Comparison of ENCODE assay signal across 8 cellular contexts in the genomic region with DNA sequence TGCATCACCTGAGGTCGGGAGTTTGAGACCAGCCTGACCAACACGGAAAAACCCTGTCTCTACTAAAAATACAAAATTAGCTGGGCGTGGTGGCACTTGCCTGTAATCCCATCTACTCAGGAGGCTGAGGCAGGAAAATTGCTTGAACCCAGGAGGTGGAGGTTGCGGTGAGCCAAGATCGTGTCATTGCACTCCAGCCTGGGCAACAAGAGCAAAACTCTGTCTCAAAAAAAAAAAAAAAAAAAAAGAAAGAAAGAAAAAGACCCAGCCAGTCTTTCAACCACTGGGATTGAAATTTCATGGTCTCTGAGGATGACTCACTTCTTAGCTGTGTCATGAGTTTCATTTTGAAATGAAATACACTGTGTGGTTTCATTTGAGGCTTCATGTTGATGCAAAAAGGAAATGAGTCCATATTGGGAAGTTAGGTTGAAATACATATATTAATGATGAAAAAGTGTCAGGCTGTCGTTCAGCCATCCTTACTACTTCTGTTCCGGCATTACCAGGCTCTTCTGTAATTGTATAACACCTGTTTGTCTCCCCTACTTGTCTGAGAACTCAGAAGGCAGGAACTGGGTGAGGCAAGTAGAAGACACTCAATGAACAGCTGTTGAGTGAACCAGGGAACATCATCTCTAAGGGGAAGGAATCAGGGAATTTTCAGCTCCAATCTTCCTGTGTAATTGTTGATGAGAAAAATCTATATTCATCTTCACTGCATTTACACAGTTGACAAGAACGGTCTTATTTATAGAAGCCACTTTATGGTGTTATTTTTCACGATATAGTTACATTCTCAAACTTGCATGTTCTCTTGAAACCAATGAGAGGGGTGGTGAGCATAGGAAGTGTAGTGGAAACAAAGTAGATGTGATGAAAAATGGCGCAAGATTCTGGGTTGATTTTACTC.
A peak's percentile ranks its signal among the peaks of the same experiment; 100 is the strongest.
DNase-seq lines count a peak whose midpoint lies in the region; ATAC-seq and TF ChIP-seq lines count a peak whose summit lies in the region.

No MANE protein-coding gene starts in this region.

- TF ChIP-seq CTCF in SK-N-SH (IDR thresholded peaks at IDR 0.05) (no peak), esophagus squamous epithelium (IDR thresholded peaks at IDR 0.05) (no peak), mesothelial cell of epicardium (IDR thresholded peaks at IDR 0.05; ENCODE audit: unreplicated experiment) (no peak)

- H3K9me2 ChIP-seq in SK-N-SH: no peaks in the 10 kb centered on the region

- peak overlapping the region; percentile 37; the same call in 1 of the 2 replicates for H3K9ac ChIP-seq in SK-N-SH

- H3K4me1 ChIP-seq in CD8-positive, alpha-beta memory T cell (ENCODE audit: insufficient read depth, low read length): peaks cover 48% of the 10 kb centered on the region
- H3K4me1 ChIP-seq in SK-N-SH (ENCODE audit: control insufficient read depth in 1 of 2, insufficient read depth in 2 of 2, low read depth in 1 of 2, low read length in 1 of 2): peaks cover 10 to 55% of the 10 kb centered on the region in 2 experiments
- H3K4me1 ChIP-seq in esophagus squamous epithelium: peaks cover 3 to 40% (median 7%) of the 10 kb centered on the region in 3 donors

- ATAC-seq in GM19372 (IDR thresholded peaks at IDR 0.05; ENCODE audit: low read depth, unreplicated experiment): peak; percentile 79
- peak; percentile 92 for ATAC-seq in HG03280 (IDR thresholded peaks at IDR 0.05; ENCODE audit: unreplicated experiment)
- ATAC-seq in stimulated activated memory B cell treated with anti-CD40 and anti-IgM and Interleukin-4, amounts not matched to agents 10 μg/mL and 1 μg/mL and 100 μg/mL, for 72 hours: peak; percentile 93

- CTCF ChIA-PET in CD8-positive, alpha-beta memory T cell (lab: Charles Lee): interaction anchor here (1.0 to 1.7 kb wide), 3 partner anchors 9 to 134 kb away, joined by 3 to 4 read pairs (median 4); no protein-coding TSS in a partner anchor
- CTCF ChIA-PET in SK-N-SH (lab: Yijun Ruan, JAX): interaction anchor here (1.8 kb wide), 1 partner anchor 134 kb away, joined by 5 read pairs; no protein-coding TSS in a partner anchor

- no peaks in the 10 kb centered on the region for H3K9me3 Mint-ChIP-seq in CD8-positive, alpha-beta memory T cell
- peaks cover 3% of the 10 kb centered on the region for H3K9me3 Mint-ChIP-seq in stimulated activated memory B cell treated with anti-CD40 and anti-IgM and Interleukin-4, amounts not matched to agents 10 μg/mL and 1 μg/mL and 100 μg/mL, for 72 hours
- peaks cover 7% of the 10 kb centered on the region for H3K9me3 Mint-ChIP-seq in mesothelial cell of epicardium

- H3K4me1 Mint-ChIP-seq in CD8-positive, alpha-beta memory T cell: peaks cover 18 to 27% (median 25%) of the 10 kb centered on the region in 3 donors
- H3K4me1 Mint-ChIP-seq in stimulated activated memory B cell treated with anti-CD40 and anti-IgM and Interleukin-4, amounts not matched to agents 10 μg/mL and 1 μg/mL and 100 μg/mL, for 72 hours: peaks cover 44% of the 10 kb centered on the region
- peaks cover 10% of the 10 kb centered on the region for H3K4me1 Mint-ChIP-seq in mesothelial cell of epicardium

- peak overlapping the region; percentile 32 to 77 (median 72) for H3K4me3 Mint-ChIP-seq in CD8-positive, alpha-beta memory T cell
- H3K4me3 Mint-ChIP-seq in stimulated activated memory B cell treated with anti-CD40 and anti-IgM and Interleukin-4, amounts not matched to agents 10 μg/mL and 1 μg/mL and 100 μg/mL, for 72 hours: peak overlapping the region; percentile 45
- no peak overlapping the region for H3K4me3 Mint-ChIP-seq in mesothelial cell of epicardium

- no peaks in the 10 kb centered on the region for H3K36me3 ChIP-seq in CD8-positive, alpha-beta memory T cell (ENCODE audit: insufficient read depth, low read length)
- H3K36me3 ChIP-seq in SK-N-SH (replicated peaks in 1 of 2; ENCODE audit: control insufficient read depth in 1 of 2, insufficient read depth in 2 of 2, low read length in 1 of 2): no peaks in the 10 kb centered on the region
- no peaks in the 10 kb centered on the region for H3K36me3 ChIP-seq in esophagus squamous epithelium

- peaks cover 26% of the 10 kb centered on the region for H3F3A ChIP-seq in SK-N-SH (replicated peaks; ENCODE audit: insufficient read depth)

- intact Hi-C loops in esophagus squamous epithelium (cut with DNase I): no loop called here

- H4K20me1 ChIP-seq in SK-N-SH (ENCODE audit: insufficient read depth): no peaks in the 10 kb centered on the region

- H3K79me2 ChIP-seq in SK-N-SH (ENCODE audit: insufficient read depth): no peaks in the 10 kb centered on the region

- peak in 3 of 5 donors; percentile 50 to 54 (median 51) for DNase-seq in CD8-positive, alpha-beta memory T cell
- DNase-seq in SK-N-SH: no peak
- DNase-seq in esophagus squamous epithelium (lab: John Stamatoyannopoulos, UW): no peak
- no peak for DNase-seq in mesothelial cell of epicardium (ENCODE audit: low spot score in 2 of 2, unreplicated experiment in 2 of 2)
- DNase-seq in SHP77 treated with DMSO at 0.1 percent for 48 hours (lab: John Stamatoyannopoulos, UW): no peak

- H3K27ac Mint-ChIP-seq in CD8-positive, alpha-beta memory T cell: peak overlapping the region; percentile 15 to 82 (median 66)
- peak overlapping the region; percentile 86 for H3K27ac Mint-ChIP-seq in stimulated activated memory B cell treated with anti-CD40 and anti-IgM and Interleukin-4, amounts not matched to agents 10 μg/mL and 1 μg/mL and 100 μg/mL, for 72 hours
- no peak overlapping the region for H3K27ac Mint-ChIP-seq in mesothelial cell of epicardium

- no peak for TF ChIP-seq RAD21 in SK-N-SH (IDR thresholded peaks at IDR 0.05; ENCODE audit: low read length)

- POLR2A ChIA-PET in CD8-positive, alpha-beta memory T cell (lab: Charles Lee): interaction anchor here (0.6 to 3.2 kb wide), 7 partner anchors 36 to 292 kb away, joined by 3 to 15 read pairs (median 6); a partner anchor contains a TSS
- POLR2A ChIA-PET in SK-N-SH (lab: Yijun Ruan, JAX): no interaction called here

- peak overlapping the region; percentile 25; the same call in 1 of the 2 replicates for H3K4me2 ChIP-seq in SK-N-SH

- H3K27ac ChIP-seq in CD8-positive, alpha-beta memory T cell (ENCODE audit: low read depth, low read length): no peak overlapping the region
- H3K27ac ChIP-seq in SK-N-SH (ENCODE audit: low read depth in 2 of 2, low read length in 1 of 2) (peak overlapping the region in 1 of 2 experiments; percentile 96; a peak in 2 of 4 replicates), esophagus squamous epithelium (peak overlapping the region; percentile 64 to 82 (median 80))

- no peaks in the 10 kb centered on the region for H3K9me3 ChIP-seq in CD8-positive, alpha-beta memory T cell (ENCODE audit: low read length)
- no peaks in the 10 kb centered on the region for H3K9me3 ChIP-seq in SK-N-SH
- H3K9me3 ChIP-seq in esophagus squamous epithelium: no peaks in the 10 kb centered on the region

- peak overlapping the region; percentile 56; the same call in 1 of the 2 replicates for H2AFZ ChIP-seq in SK-N-SH (ENCODE audit: low read depth)

- TF ChIP-seq EP300 in SK-N-SH (IDR thresholded peaks at IDR 0.05; ENCODE audit: borderline replicate concordance in 1 of 2, low read depth in 1 of 2, low read length in 1 of 2): peak in 1 of 2 experiments; percentile 46; a peak in 1 of 4 replicates

- no peaks in the 10 kb centered on the region for H3K27me3 ChIP-seq in CD8-positive, alpha-beta memory T cell (ENCODE audit: insufficient read depth, low read length, poor library complexity, severe bottlenecking)
- H3K27me3 ChIP-seq in SK-N-SH (ENCODE audit: insufficient read depth) (no peaks in the 10 kb centered on the region), esophagus squamous epithelium (no peaks in the 10 kb centered on the region)

- H3K36me3 Mint-ChIP-seq in CD8-positive, alpha-beta memory T cell: peaks cover 0 to 3% (median 0%) of the 10 kb centered on the region in 3 donors
- H3K36me3 Mint-ChIP-seq in stimulated activated memory B cell treated with anti-CD40 and anti-IgM and Interleukin-4, amounts not matched to agents 10 μg/mL and 1 μg/mL and 100 μg/mL, for 72 hours: peaks cover 5% of the 10 kb centered on the region
- no peaks in the 10 kb centered on the region for H3K36me3 Mint-ChIP-seq in mesothelial cell of epicardium

- H3K27me3 Mint-ChIP-seq in CD8-positive, alpha-beta memory T cell: peaks cover 0 to 2% of the 10 kb centered on the region in 2 donors
- no peaks in the 10 kb centered on the region for H3K27me3 Mint-ChIP-seq in stimulated activated memory B cell treated with anti-CD40 and anti-IgM and Interleukin-4, amounts not matched to agents 10 μg/mL and 1 μg/mL and 100 μg/mL, for 72 hours
- no peaks in the 10 kb centered on the region for H3K27me3 Mint-ChIP-seq in mesothelial cell of epicardium (ENCODE audit: low read depth)

- no peak for TF ChIP-seq POLR2A in esophagus squamous epithelium (IDR thresholded peaks at IDR 0.05)

- 68% methylated on average over 10 of the region's 10 CpGs for WGBS in SK-N-SH (ENCODE audit: low lambda C conversion rate)
- WGBS in esophagus squamous epithelium, 2 donors: 44 to 47% methylated on average over 8 to 10 of the region's 10 CpGs

- peak overlapping the region; percentile 24 for H3K4me3 ChIP-seq in CD8-positive, alpha-beta memory T cell (ENCODE audit: low read length)
- H3K4me3 ChIP-seq in SK-N-SH (ENCODE audit: low read depth in 2 of 2, low read length in 1 of 2) (no peak overlapping the region), esophagus squamous epithelium (no peak overlapping the region)

TF ChIP-seq in SK-N-SH, 30 proteins besides CTCF, POLR2A, EP300 and RAD21 (continues in another document):
- 0 out of 2 replicates have a peak, but pooled peaks have one; percentile 44 for TF ChIP-seq YY1 (IDR thresholded peaks at IDR 0.05; ENCODE audit: low read depth)
- peak; percentile 37; the same call in 1 of the 2 replicates for TF ChIP-seq POLR2AphosphoS5 (IDR thresholded peaks at IDR 0.05; ENCODE audit: low read depth, low read length)
- no peak for TF ChIP-seq SIN3A (IDR thresholded peaks at IDR 0.05; ENCODE audit: borderline replicate concordance, low read depth, low read length)
- peak; percentile 75 for TF ChIP-seq JUND (IDR thresholded peaks at IDR 0.05)
- TF ChIP-seq FOSL2 (IDR thresholded peaks at IDR 0.05; ENCODE audit: borderline replicate concordance, low read depth): peak; percentile 88
- TF ChIP-seq TEAD4 (IDR thresholded peaks at IDR 0.05; ENCODE audit: borderline replicate concordance, insufficient read depth): no peak
- TF ChIP-seq, protein P1, sequence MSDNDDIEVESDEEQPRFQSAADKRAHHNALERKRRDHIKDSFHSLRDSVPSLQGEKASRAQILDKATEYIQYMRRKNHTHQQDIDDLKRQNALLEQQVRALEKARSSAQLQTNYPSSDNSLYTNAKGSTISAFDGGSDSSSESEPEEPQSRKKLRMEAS (IDR thresholded peaks at IDR 0.05; ENCODE audit: low read depth): peak; percentile 78
- peak; percentile 27; the same call in 1 of the 2 replicates for TF ChIP-seq NFIC (IDR thresholded peaks at IDR 0.05; ENCODE audit: borderline replicate concordance)

Comparison
In these comparisons a context has a peak if more than half of its experiments do, and no peak if none do; other contexts are left out.
1. DNase-seq: peak in CD8-positive, alpha-beta memory T cell (3 of 5); none in SK-N-SH (single experiment), esophagus squamous epithelium (single experiment), mesothelial cell of epicardium (0 of 2) and SHP77 treated with DMSO at 0.1 percent for 48 hours (single experiment).
2. Peak in every context shown above with its lines, with median percentiles within 50 percentile points of each other: ATAC-seq.